8 cellular contexts compared by ENCODE assay signal in genomic region chr6:129708496-129709216, GRCh38. TPM values are rescaled to one million over a fixed set of nuclear protein-coding genes. Genes with fewer than 3 reads are reported as not detected.
DNase-seq lines count a peak whose midpoint lies in the region; ATAC-seq and TF ChIP-seq lines count a peak whose summit lies in the region.

No MANE protein-coding gene starts in this region.

- peaks cover 18% of the 10 kb centered on the region for H3K4me1 ChIP-seq in mammary epithelial cell (ENCODE audit: insufficient read depth, low read length)

- H3K9me3 Mint-ChIP-seq in IgD-negative memory B cell (no peaks in the 10 kb centered on the region), natural killer cell (no peaks in the 10 kb centered on the region)

- H3K4me2 ChIP-seq in mammary epithelial cell (ENCODE audit: insufficient read depth, low read depth, low read length): peak overlapping the region; percentile 89

- H3K36me3 Mint-ChIP-seq in IgD-negative memory B cell: peaks cover 2% of the 10 kb centered on the region
- no peaks in the 10 kb centered on the region for H3K36me3 Mint-ChIP-seq in natural killer cell

- H3K79me2 ChIP-seq in mammary epithelial cell (ENCODE audit: insufficient read depth, low read length): peaks cover 61% of the 10 kb centered on the region

- WGBS in mammary epithelial cell (ENCODE audit: low coverage, missing lambda C conversion rate): 46% methylated on average over 4 of the region's 4 CpGs

- CTCF ChIA-PET in AG04450 (lab: Charles Lee) (interaction anchor here (2.5 kb wide), 1 partner anchor 111 kb away, joined by 7 read pairs; no protein-coding TSS in a partner anchor), mammary epithelial cell (lab: Charles Lee; ENCODE audit: low non-redundant PET) (interaction anchor here (0.6 kb wide), 1 partner anchor 25 kb away, joined by 4 read pairs; no protein-coding TSS in a partner anchor)

- dilution Hi-C loops in mammary epithelial cell (cut with HindIII; ENCODE audit: low sequenced_read_pairs): no loop called here

- H3K27me3 Mint-ChIP-seq in IgD-negative memory B cell (no peaks in the 10 kb centered on the region), natural killer cell (ENCODE audit: low read depth in 2 of 2) (peaks cover 0 to 3% of the 10 kb centered on the region in 2 donors)

- no peak overlapping the region for H2AFZ ChIP-seq in mammary epithelial cell (ENCODE audit: low read depth, low read length)

- no peak for TF ChIP-seq CTCF in AG04450 (IDR thresholded peaks at IDR 0.05; ENCODE audit: low read depth, low read length)
- TF ChIP-seq CTCF in mammary epithelial cell (conservative IDR thresholded peaks at IDR 0.05 in 1 of 2, IDR thresholded peaks at IDR 0.05 in 1 of 2; ENCODE audit: extremely low read depth in 1 of 2, insufficient read depth in 1 of 2, low read depth in 1 of 2, low read length in 2 of 2): no peak
- no peak for TF ChIP-seq CTCF in natural killer cell (IDR thresholded peaks at IDR 0.05)

- ATAC-seq in natural killer cell: no peak
- no peak for ATAC-seq in HG03442 (IDR thresholded peaks at IDR 0.05; ENCODE audit: unreplicated experiment)

- H3K4me1 Mint-ChIP-seq in IgD-negative memory B cell (peaks cover 15 to 34% (median 25%) of the 10 kb centered on the region in 3 donors), natural killer cell (peaks cover 44 to 49% of the 10 kb centered on the region in 2 donors)

- H3K9ac ChIP-seq in mammary epithelial cell (ENCODE audit: insufficient read depth, low read length): peak overlapping the region; percentile 79

- peaks cover 6% of the 10 kb centered on the region for H3K36me3 ChIP-seq in mammary epithelial cell (ENCODE audit: insufficient read depth, low read length)

- DNase-seq in AG04450 (ENCODE audit: low read depth, low spot score) (no peak), mammary epithelial cell (no peak), natural killer cell (no peak), ecto neural progenitor cell (ENCODE audit: low spot score) (no peak), KG1 (lab: John Stamatoyannopoulos, UW) (no peak), NCI-H2107 (lab: John Stamatoyannopoulos, UW) (no peak)

- H3K4me3 Mint-ChIP-seq in IgD-negative memory B cell (peak overlapping the region; percentile 95 to 99 (median 96)), natural killer cell (peak overlapping the region; percentile 99)

- H4K20me1 ChIP-seq in mammary epithelial cell (ENCODE audit: insufficient read depth, low read length): no peaks in the 10 kb centered on the region

- H3K27me3 ChIP-seq in AG04450 (ENCODE audit: control insufficient read depth, insufficient read depth, low read length): no peaks in the 10 kb centered on the region
- H3K27me3 ChIP-seq in mammary epithelial cell (ENCODE audit: insufficient read depth, low read length): no peaks in the 10 kb centered on the region

- H3K9me3 ChIP-seq in AG04450 (ENCODE audit: control insufficient read depth, insufficient read depth, low read length): no peaks in the 10 kb centered on the region
- H3K9me3 ChIP-seq in mammary epithelial cell (replicated peaks; ENCODE audit: insufficient read depth, low read length): no peaks in the 10 kb centered on the region

- POLR2A ChIA-PET in AG04450 (lab: Yijun Ruan, JAX): no interaction called here

- peak overlapping the region; percentile 80 for H3K4me3 ChIP-seq in AG04450 (ENCODE audit: low read depth, low read length)
- H3K4me3 ChIP-seq in mammary epithelial cell (replicated peaks in 1 of 3; ENCODE audit: insufficient read depth in 1 of 3, low read depth in 2 of 3, low read length in 3 of 3): peak overlapping the region; percentile 61 to 80 (median 77)

- BruUV-seq in mammary epithelial cell (replicated peaks; lab: Mats Ljungman, UMichigan): no TSS peak

- H3K27ac ChIP-seq in AG04450 (ENCODE audit: low read depth, low read length): no peak overlapping the region
- H3K27ac ChIP-seq in mammary epithelial cell (ENCODE audit: insufficient read depth, low read depth, low read length): peak overlapping the region; percentile 65

- H3K27ac Mint-ChIP-seq in IgD-negative memory B cell (peak overlapping the region in 1 of 3 donors; percentile 10), natural killer cell (peak overlapping the region; percentile 91 to 95)

- in situ Hi-C loops in mammary epithelial cell (cut with MboI; ENCODE audit: low sequenced_read_pairs in 2 of 2): no loop called here

- intact Hi-C loops in mammary epithelial cell (cut with micrococcal nuclease) (no loop called here), natural killer cell (cut with micrococcal nuclease) (no loop called here)

RNA-seq across cellular contexts. Expression of gene ARHGAP18, which starts 1.3 kb away (rescaled TPM):
- polyA plus RNA-seq in AG04450 (2011; rRNA removed) (11.0 and 13.9 TPM in 2 replicates), IgD-negative memory B cell (3.5 TPM), mammary epithelial cell (14.9 TPM)
- 17.0 and 18.2 TPM in 2 replicates for polyA minus RNA-seq in AG04450 (2011; rRNA and poly(A)+ RNA removed)
- total RNA-seq in mammary epithelial cell (10 to 100 TPM; 20.8 to 28.5 TPM), natural killer cell (10 to 100 TPM; 11.5 to 12.5 (median 11.8) TPM)
- 17.2 TPM for polyA minus RNA-seq in mammary epithelial cell
